23 cellular contexts compared by ENCODE assay signal in the genomic region with DNA sequence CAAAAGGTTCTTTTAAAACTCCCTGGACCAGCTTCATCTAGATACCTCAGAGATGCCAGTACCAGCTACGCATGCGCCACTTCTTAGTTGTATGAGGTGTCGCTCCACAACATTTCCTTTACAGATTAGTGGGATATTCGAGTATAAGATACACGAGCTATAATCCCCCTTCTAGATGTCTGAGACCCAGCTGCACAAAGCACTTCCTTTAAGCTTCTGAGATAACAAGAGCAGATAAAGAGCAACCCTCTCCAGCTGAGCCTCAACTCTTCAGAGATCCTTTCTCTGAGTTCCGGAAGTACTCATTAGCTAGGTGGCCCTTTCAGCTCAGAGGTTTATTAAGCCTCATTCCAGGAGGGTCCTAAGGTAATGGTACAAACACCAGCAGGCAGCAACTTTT.
"Had no signal": no experiment of that assay in that cellular context is flagged by ENCODE, and none has a peak within 500 bp of the region (broad histone marks: within the 10 kb centered on the region; RNA-seq: fewer than 3 reads in every experiment).

No MANE protein-coding gene starts in this region.

- H3K27me3 ChIP-seq: esophagus squamous epithelium, stomach, upper lobe of right lung had no signal

- H3K4me2 ChIP-seq: smooth muscle cell had no signal

- H3K27ac ChIP-seq: esophagus squamous epithelium, left ventricle myocardium inferior, thoracic aorta, upper lobe of right lung had no signal

- DNase-seq: activated CD4-positive, alpha-beta T cell treated with anti-CD3 and anti-CD28 coated beads, Interleukin-2, amount 10 ng/mL, durations not matched to agents 7 days and 5 days; activated CD8-positive, alpha-beta T cell treated with anti-CD3 and anti-CD28 coated beads, Interleukin-2, amount 10 ng/mL, durations not matched to agents 7 days and 5 days; activated effector memory CD4-positive, alpha-beta T cell treated with anti-CD3 and anti-CD28 coated beads, Interleukin-2, amount 50 U/mL, for 16 hours; activated T-cell treated with anti-CD3 and anti-CD28 coated beads, Interleukin-2, amount 50 U/mL, for 48 hours; effector CD8-positive, alpha-beta T cell; esophagus squamous epithelium; immature natural killer cell; kidney glomerular epithelial cell; left ventricle myocardium inferior; mucosa of descending colon; naive B cell; nucleus accumbens; stimulated activated CD4-positive, alpha-beta T cell treated with anti-CD3 and anti-CD28 coated beads, Interleukin-4, amount 100 ng/mL, for 1 hour; stomach; T1000; upper lobe of right lung had no signal

- H3K4me3 Mint-ChIP-seq: activated CD4-positive, alpha-beta T cell treated with anti-CD3 and anti-CD28 coated beads, Interleukin-2, amount 10 ng/mL, durations not matched to agents 7 days and 5 days; activated CD8-positive, alpha-beta T cell treated with anti-CD3 and anti-CD28 coated beads, Interleukin-2, amount 10 ng/mL, durations not matched to agents 7 days and 5 days; dendritic cell treated with granulocyte-macrophage colony-stimulating factor and Interleukin-4, amounts not matched to agents 40 ng/mL and 50 ng/mL, for 4 days; immature natural killer cell; naive B cell had no signal

- H3K36me3 ChIP-seq: esophagus squamous epithelium, stomach, thoracic aorta, upper lobe of right lung had no signal

- FAIRE-seq: endothelial cell of umbilical vein had no signal

- H3K27me3 Mint-ChIP-seq: activated CD4-positive, alpha-beta T cell treated with anti-CD3 and anti-CD28 coated beads, Interleukin-2, amount 10 ng/mL, durations not matched to agents 7 days and 5 days; activated naive CD4-positive, alpha-beta T cell treated with anti-CD3 and anti-CD28 coated beads, Interleukin-2, amount 50 U/mL, for 24 hours; dendritic cell treated with granulocyte-macrophage colony-stimulating factor and Interleukin-4, amounts not matched to agents 40 ng/mL and 50 ng/mL, for 4 days; naive B cell had no signal

- H3K27ac Mint-ChIP-seq: activated CD8-positive, alpha-beta T cell treated with anti-CD3 and anti-CD28 coated beads, Interleukin-2, amount 10 ng/mL, durations not matched to agents 7 days and 5 days; activated naive CD4-positive, alpha-beta T cell treated with anti-CD3 and anti-CD28 coated beads, Interleukin-2, amount 50 U/mL, for 24 hours; dendritic cell treated with granulocyte-macrophage colony-stimulating factor and Interleukin-4, amounts not matched to agents 40 ng/mL and 50 ng/mL, for 4 days had no signal

- H3K4me3 ChIP-seq: esophagus squamous epithelium, left ventricle myocardium inferior, mucosa of descending colon, smooth muscle cell, stomach, thoracic aorta, upper lobe of right lung had no signal

- ATAC-seq: activated CD4-positive, CD25-positive, alpha-beta regulatory T cell treated with anti-CD3 and anti-CD28 coated beads, Interleukin-2, amount 50 U/mL, for 24 hours; activated CD8-positive, alpha-beta T cell treated with anti-CD3 and anti-CD28 coated beads, Interleukin-2, amount 10 ng/mL, durations not matched to agents 7 days and 5 days; mucosa of descending colon; sciatic nerve had no signal
